8 cellular contexts compared by ENCODE assay signal in genomic region chr19:39539519-39540332, GRCh38. TPM values are rescaled to one million over a fixed set of nuclear protein-coding genes. Genes with fewer than 3 reads are reported as not detected.
A peak's percentile ranks its signal among the peaks of the same experiment; 100 is the strongest.
DNase-seq lines count a peak whose midpoint lies in the region; ATAC-seq and TF ChIP-seq lines count a peak whose summit lies in the region.

Gene EID2, minus strand, starts transcription at chr19:39540161. Its CDS starts 82 bp downstream, at chr19:39540079.

- H3K4me3 ChIP-seq in GM08714 (ENCODE audit: low read length): peak within 1 kb of the TSS; percentile 92
- H3K4me3 ChIP-seq in thoracic aorta: peak within 1 kb of the TSS; percentile 95

- peak within 1 kb of the TSS; percentile 89 to 92 for H3K27ac ChIP-seq in thoracic aorta

- peaks cover 13 to 14% of the 10 kb centered on the region in 2 donors for H3K36me3 Mint-ChIP-seq in activated naive CD4-positive, alpha-beta T cell treated with anti-CD3 and anti-CD28 coated beads, Interleukin-2, amount 50 U/mL, for 72 hours

- peaks cover 13 to 22% of the 10 kb centered on the region in 2 donors for H3K4me1 ChIP-seq in thoracic aorta (ENCODE audit: control insufficient read depth in 1 of 2, low read depth in 2 of 2)

- peak within 1 kb of the TSS; percentile 95 to 97 for H3K27ac Mint-ChIP-seq in activated naive CD4-positive, alpha-beta T cell treated with anti-CD3 and anti-CD28 coated beads, Interleukin-2, amount 50 U/mL, for 72 hours

- ATAC-seq in HG02588 (IDR thresholded peaks at IDR 0.05; ENCODE audit: unreplicated experiment): peak; percentile 86
- ATAC-seq in SK-N-SH treated with all-trans-retinoic acid at 6 μM for 48 hours: peak; percentile 97
- peak; percentile 79 to 89 for ATAC-seq in activated naive CD4-positive, alpha-beta T cell treated with anti-CD3 and anti-CD28 coated beads, Interleukin-2, amount 50 U/mL, for 72 hours
- ATAC-seq in omental fat pad (ENCODE audit: low FRiP score): peak; percentile 98
- peak; percentile 68 for ATAC-seq in thoracic aorta (ENCODE audit: insufficient number of reproducible peaks, low FRiP score, low read depth)

- H3K9me3 Mint-ChIP-seq in activated naive CD4-positive, alpha-beta T cell treated with anti-CD3 and anti-CD28 coated beads, Interleukin-2, amount 50 U/mL, for 72 hours: no peaks in the 10 kb centered on the region

- peak in 1 of 3 donors; percentile 60 for TF ChIP-seq CTCF in omental fat pad (IDR thresholded peaks at IDR 0.05)
- TF ChIP-seq CTCF in thoracic aorta (IDR thresholded peaks at IDR 0.05): peak; percentile 80

- DNase-seq in NCI-H1092 (lab: John Stamatoyannopoulos, UW) (peak; percentile 71), glomerular visceral epithelial cell (ENCODE audit: extremely low spot score) (peak; percentile 97), omental fat pad (ENCODE audit: low spot score) (peak; percentile 88), thoracic aorta (ENCODE audit: low spot score) (peak; percentile 85)
- peak; percentile 93 to 95 for DNase-seq in activated naive CD4-positive, alpha-beta T cell treated with anti-CD3 and anti-CD28 coated beads, Interleukin-2, amount 50 U/mL, for 72 hours (ENCODE audit: low spot score in 2 of 2)

- no peaks in the 10 kb centered on the region for H3K9me3 ChIP-seq in thoracic aorta

- no peaks in the 10 kb centered on the region for H3K27me3 ChIP-seq in thoracic aorta (replicated peaks; ENCODE audit: insufficient read depth)

- no peaks in the 10 kb centered on the region for H3K36me3 ChIP-seq in thoracic aorta

TF ChIP-seq in SK-N-SH treated with all-trans-retinoic acid at 6 μM for 48 hours, 23 proteins besides CTCF, POLR2A, EP300 and RAD21:
- TF ChIP-seq GLIS3 (CRISPR knock-in tag; IDR thresholded peaks at IDR 0.05) (no peak), PPARA (CRISPR knock-in tag; IDR thresholded peaks at IDR 0.05; ENCODE audit: borderline replicate concordance) (no peak), SNAI2 (CRISPR knock-in tag; IDR thresholded peaks at IDR 0.05) (no peak), ZFP3 (CRISPR knock-in tag; IDR thresholded peaks at IDR 0.05) (no peak), ZFP30 (CRISPR knock-in tag; IDR thresholded peaks at IDR 0.05) (no peak), ESRRG (CRISPR knock-in tag; IDR thresholded peaks at IDR 0.05) (no peak), PATZ1 (CRISPR knock-in tag; IDR thresholded peaks at IDR 0.05; ENCODE audit: borderline replicate concordance) (no peak), TSHZ2 (CRISPR knock-in tag; IDR thresholded peaks at IDR 0.05) (no peak), RARB (CRISPR knock-in tag; IDR thresholded peaks at IDR 0.05) (no peak), OSR1 (CRISPR knock-in tag; IDR thresholded peaks at IDR 0.05) (no peak), CSRNP3 (CRISPR knock-in tag; IDR thresholded peaks at IDR 0.05) (no peak), CREB5 (CRISPR knock-in tag; IDR thresholded peaks at IDR 0.05; ENCODE audit: low read depth) (no peak), ARNTL (CRISPR knock-in tag; IDR thresholded peaks at IDR 0.05; ENCODE audit: borderline replicate concordance, low read depth) (no peak), ISL1 (CRISPR knock-in tag; IDR thresholded peaks at IDR 0.05) (no peak), ZNF8 (CRISPR knock-in tag; IDR thresholded peaks at IDR 0.05) (no peak), TCF4 (CRISPR knock-in tag; IDR thresholded peaks at IDR 0.05; ENCODE audit: borderline replicate concordance) (no peak), BACH2 (CRISPR knock-in tag; IDR thresholded peaks at IDR 0.05; ENCODE audit: borderline replicate concordance) (no peak), ZNF70 (CRISPR knock-in tag; IDR thresholded peaks at IDR 0.05) (no peak)

RNA-seq across cellular contexts. Expression of gene EID2, which starts in this region (rescaled TPM):
- total RNA-seq in activated naive CD4-positive, alpha-beta T cell treated with anti-CD3 and anti-CD28 coated beads, Interleukin-2, amount 50 U/mL, for 72 hours: 10 to 100 TPM; 11.4 to 12.7 TPM
- total RNA-seq in omental fat pad (10 to 100 TPM in 2 of 4 donors, 1 to 10 TPM in 2; 6.2 to 13.6 (median 9.6) TPM), thoracic aorta (10 to 100 TPM; 11.4 to 12.0 TPM)

Comparison
In these comparisons a context has a peak if more than half of its experiments do, and no peak if none do; other contexts are left out.
1. Peak in every context shown above with its lines: DNase-seq, ATAC-seq, H3K4me3 ChIP-seq and H3K27ac ChIP-seq.